ENCODE assay signal across 9 cellular contexts in the genomic region with DNA sequence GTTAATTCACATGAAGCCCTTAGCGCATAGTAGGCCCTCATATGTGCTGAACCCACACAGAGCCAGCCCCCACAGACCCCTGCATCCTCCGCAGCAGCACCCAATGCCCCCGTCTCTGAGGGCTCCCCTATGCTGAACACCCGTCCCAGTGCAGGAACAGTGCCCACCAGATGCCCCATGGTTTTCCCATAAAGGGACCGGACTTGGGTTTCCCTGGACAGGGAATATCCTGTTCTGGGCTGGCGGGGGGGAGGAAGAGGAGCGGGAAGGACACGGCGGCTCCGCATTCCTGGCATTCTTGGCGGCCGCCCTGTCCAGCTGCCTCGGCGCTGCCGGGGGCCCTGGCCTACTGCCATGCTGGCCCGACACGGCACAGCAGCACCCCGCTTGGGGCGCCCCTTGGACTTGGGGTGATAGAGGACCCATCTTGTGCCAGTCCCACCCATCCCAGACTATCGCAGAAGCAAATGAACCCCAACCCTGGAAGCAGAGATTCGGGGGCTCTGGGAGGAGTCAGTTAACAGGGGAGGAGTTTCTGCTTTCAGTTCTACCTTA. TPM values are rescaled to one million over a fixed set of nuclear protein-coding genes. Genes with fewer than 3 reads are reported as not detected.
DNase-seq lines count a peak whose midpoint lies in the region; ATAC-seq, FAIRE-seq and TF ChIP-seq lines count a peak whose summit lies in the region.
"Had no signal": no experiment of that assay in that cellular context is flagged by ENCODE, and none has a peak within 500 bp of the region (broad histone marks: within the 10 kb centered on the region; RNA-seq: fewer than 3 reads in every experiment).

No MANE protein-coding gene starts in this region.

- peak overlapping the region; percentile 49 for H3K27ac ChIP-seq in stomach smooth muscle (ENCODE audit: low read length)

- H3K27me3 ChIP-seq in stomach smooth muscle (ENCODE audit: control insufficient read depth in 1 of 2, insufficient read depth in 2 of 2, low read length in 2 of 2) = no peaks in the 10 kb centered on the region

- H3K4me3 ChIP-seq in cardiac fibroblast (replicated peaks in 1 of 2; ENCODE audit: low read depth in 2 of 2, low read length in 2 of 2) (no peak overlapping the region), stomach smooth muscle (ENCODE audit: low read length in 2 of 2) (peak overlapping the region in 1 of 2 donors; percentile 54)

- no peaks in the 10 kb centered on the region for H3K9me3 ChIP-seq in stomach smooth muscle (ENCODE audit: control insufficient read depth in 2 of 2, low read length in 2 of 2)

- no peak for FAIRE-seq in GM19239 (lab: Jason Lieb, UNC)
- FAIRE-seq: TTC549 had no signal

- H3K36me3 ChIP-seq in stomach smooth muscle (ENCODE audit: control insufficient read depth in 2 of 2, insufficient read depth in 2 of 2, low read length in 2 of 2) = no peaks in the 10 kb centered on the region

- DNase-seq in HT-29 (ENCODE audit: low spot score) (peak; percentile 37), cardiac fibroblast (ENCODE audit: low read depth in 2 of 2) (peak; percentile 77 to 90), kidney tubule cell (ENCODE audit: low spot score) (peak; percentile 85), GM19239 (ENCODE audit: insufficient read length, low spot score) (no peak), DMS53 treated with DMSO at 0.1 percent for 48 hours (lab: John Stamatoyannopoulos, UW; ENCODE audit: unreplicated experiment) (no peak)

- TF ChIP-seq CTCF in cardiac fibroblast (IDR thresholded peaks at IDR 0.05; ENCODE audit: low read depth, low read length) = no peak

- H3K4me1 ChIP-seq in stomach smooth muscle (ENCODE audit: control insufficient read depth, insufficient read depth, low read length) = peaks cover 53% of the 10 kb centered on the region

- H3K9ac ChIP-seq in stomach smooth muscle (ENCODE audit: low read length in 2 of 2) = peak overlapping the region in 1 of 2 donors; percentile 42

- ATAC-seq in GM19395 (IDR thresholded peaks at IDR 0.05; ENCODE audit: unreplicated experiment) (no peak), HG03135 (IDR thresholded peaks at IDR 0.05; ENCODE audit: unreplicated experiment) (no peak)

RNA-seq across cellular contexts. Expression of a gene that starts 23.7 kb away (rescaled TPM):
- 7.3 and 8.6 TPM in 2 replicates for total RNA-seq in HT-29 (2014; rRNA removed; shearing (Covaris generic))

Comparison
In these comparisons a context has a peak if more than half of its experiments do, and no peak if none do; other contexts are left out.
1. DNase-seq: peak in HT-29 (single experiment), cardiac fibroblast (2 of 2) and kidney tubule cell (single experiment); none in GM19239 (single experiment) and DMS53 treated with DMSO at 0.1 percent for 48 hours (single experiment).